ENCODE assay signal across 21 cellular contexts in genomic region chr11:34245043-34245442, GRCh38.
DNase-seq lines count a peak whose midpoint lies in the region; ATAC-seq, FAIRE-seq and TF ChIP-seq lines count a peak whose summit lies in the region.
"Had no signal": no experiment of that assay in that cellular context is flagged by ENCODE, and none has a peak within 500 bp of the region (broad histone marks: within the 10 kb centered on the region; RNA-seq: fewer than 3 reads in every experiment).

No MANE protein-coding gene starts in this region.

- H3K27ac Mint-ChIP-seq in activated CD4-positive, alpha-beta T cell treated with anti-CD3 and anti-CD28 coated beads, Interleukin-2, amount 10 ng/mL, durations not matched to agents 7 days and 5 days, result no peak overlapping the region
- peak overlapping the region; percentile 14 for H3K27ac Mint-ChIP-seq in activated CD8-positive, alpha-beta T cell treated with anti-CD3 and anti-CD28 coated beads, Interleukin-2, amount 10 ng/mL, durations not matched to agents 7 days and 5 days
- peak overlapping the region; percentile 92 for H3K27ac Mint-ChIP-seq in progenitor cell of endocrine pancreas

- H3K4me3 Mint-ChIP-seq in activated CD4-positive, alpha-beta T cell treated with anti-CD3 and anti-CD28 coated beads, Interleukin-2, amount 10 ng/mL, durations not matched to agents 7 days and 5 days, result no peak overlapping the region
- H3K4me3 Mint-ChIP-seq in activated CD8-positive, alpha-beta T cell treated with anti-CD3 and anti-CD28 coated beads, Interleukin-2, amount 10 ng/mL, durations not matched to agents 7 days and 5 days, result no peak overlapping the region
- H3K4me3 Mint-ChIP-seq in progenitor cell of endocrine pancreas (ENCODE audit: low read depth), result no peak overlapping the region

- H3K27me3 Mint-ChIP-seq in activated CD4-positive, alpha-beta T cell treated with anti-CD3 and anti-CD28 coated beads, Interleukin-2, amount 10 ng/mL, durations not matched to agents 7 days and 5 days, result peaks cover 11% of the 10 kb centered on the region
- H3K27me3 Mint-ChIP-seq in activated CD8-positive, alpha-beta T cell treated with anti-CD3 and anti-CD28 coated beads, Interleukin-2, amount 10 ng/mL, durations not matched to agents 7 days and 5 days (ENCODE audit: low read depth), result no peaks in the 10 kb centered on the region
- H3K27me3 Mint-ChIP-seq in progenitor cell of endocrine pancreas, result peaks cover 7% of the 10 kb centered on the region

- peak; percentile 43 for DNase-seq in activated CD4-positive, alpha-beta T cell treated with anti-CD3 and anti-CD28 coated beads for 48 hours
- no peak for DNase-seq in activated CD4-positive, alpha-beta T cell treated with anti-CD3 and anti-CD28 coated beads, Interleukin-2, amount 10 ng/mL, durations not matched to agents 7 days and 5 days
- DNase-seq in GM12892 (ENCODE audit: insufficient read length), result no peak
- peak; percentile 25 for DNase-seq in activated CD8-positive, alpha-beta T cell treated with anti-CD3 and anti-CD28 coated beads, Interleukin-2, amount 10 ng/mL, durations not matched to agents 7 days and 5 days
- DNase-seq in progenitor cell of endocrine pancreas (ENCODE audit: low spot score, unreplicated experiment), result no peak
- no peak for DNase-seq in NCI-H748 (lab: John Stamatoyannopoulos, UW; ENCODE audit: unreplicated experiment)
- DNase-seq in NCI-H510A treated with DMSO at 0.1 percent for 48 hours (lab: John Stamatoyannopoulos, UW), result no peak
- no peak for DNase-seq in NCI-H2196 treated with DMSO at 0.1 percent for 48 hours (lab: John Stamatoyannopoulos, UW; ENCODE audit: unreplicated experiment)
- DNase-seq: activated CD4-positive, alpha-beta T cell treated with anti-CD3 and anti-CD28 coated beads for 4 hours; anterior cingulate cortex; head of caudate nucleus; immature natural killer cell; NCI-H1048; NCI-H748 treated with DMSO at 0.1 percent for 48 hours; pancreas; T-helper 9 cell had no signal

- FAIRE-seq in GM12892 (lab: Jason Lieb, UNC), result peak; percentile 65
- FAIRE-seq: A204.1, colon, endometrium, G401.6, pancreas had no signal

- no peak for TF ChIP-seq POLR2A in GM12892 (IDR thresholded peaks at IDR 0.05; ENCODE audit: low read depth, low read length)

- CTCF ChIA-PET in activated CD4-positive, alpha-beta T cell treated with anti-CD3 and anti-CD28 coated beads, Interleukin-2, amount 10 ng/mL, durations not matched to agents 7 days and 5 days (lab: Charles Lee), result interaction anchor here (0.8 to 1.8 kb wide), 2 partner anchors 11 to 71 kb away, joined by 4 to 5 read pairs; no protein-coding TSS in a partner anchor
- CTCF ChIA-PET in activated CD8-positive, alpha-beta T cell treated with anti-CD3 and anti-CD28 coated beads, Interleukin-2, amount 10 ng/mL, durations not matched to agents 7 days and 5 days (lab: Charles Lee), result interaction anchor here (1.6 kb wide), 1 partner anchor 11 kb away, joined by 5 read pairs; no protein-coding TSS in a partner anchor

- ATAC-seq in activated CD8-positive, alpha-beta T cell treated with anti-CD3 and anti-CD28 coated beads, Interleukin-2, amount 10 ng/mL, durations not matched to agents 7 days and 5 days, result no peak
- ATAC-seq: sciatic nerve had no signal

- H3K9me3 Mint-ChIP-seq in activated CD4-positive, alpha-beta T cell treated with anti-CD3 and anti-CD28 coated beads, Interleukin-2, amount 10 ng/mL, durations not matched to agents 7 days and 5 days, result no peaks in the 10 kb centered on the region
- H3K9me3 Mint-ChIP-seq in activated CD8-positive, alpha-beta T cell treated with anti-CD3 and anti-CD28 coated beads, Interleukin-2, amount 10 ng/mL, durations not matched to agents 7 days and 5 days (ENCODE audit: insufficient read depth), result no peaks in the 10 kb centered on the region
- no peaks in the 10 kb centered on the region for H3K9me3 Mint-ChIP-seq in progenitor cell of endocrine pancreas (ENCODE audit: low read depth)
- H3K9me3 Mint-ChIP-seq: immature natural killer cell had no signal

- H3K4me1 Mint-ChIP-seq in activated CD4-positive, alpha-beta T cell treated with anti-CD3 and anti-CD28 coated beads, Interleukin-2, amount 10 ng/mL, durations not matched to agents 7 days and 5 days, result peaks cover 58% of the 10 kb centered on the region
- peaks cover 67% of the 10 kb centered on the region for H3K4me1 Mint-ChIP-seq in activated CD8-positive, alpha-beta T cell treated with anti-CD3 and anti-CD28 coated beads, Interleukin-2, amount 10 ng/mL, durations not matched to agents 7 days and 5 days (ENCODE audit: low read depth)
- H3K4me1 Mint-ChIP-seq in progenitor cell of endocrine pancreas (ENCODE audit: low read depth), result peaks cover 60% of the 10 kb centered on the region

- peaks cover 3% of the 10 kb centered on the region for H3K36me3 Mint-ChIP-seq in activated CD4-positive, alpha-beta T cell treated with anti-CD3 and anti-CD28 coated beads, Interleukin-2, amount 10 ng/mL, durations not matched to agents 7 days and 5 days (ENCODE audit: low read depth)
- peaks cover 3% of the 10 kb centered on the region for H3K36me3 Mint-ChIP-seq in activated CD8-positive, alpha-beta T cell treated with anti-CD3 and anti-CD28 coated beads, Interleukin-2, amount 10 ng/mL, durations not matched to agents 7 days and 5 days (ENCODE audit: low read depth)
- H3K36me3 Mint-ChIP-seq in progenitor cell of endocrine pancreas (ENCODE audit: insufficient read depth), result no peaks in the 10 kb centered on the region
- H3K36me3 Mint-ChIP-seq: immature natural killer cell had no signal

- TF ChIP-seq CTCF in progenitor cell of endocrine pancreas (IDR thresholded peaks at IDR 0.05; ENCODE audit: unreplicated experiment), result no peak

- POLR2A ChIA-PET in activated CD4-positive, alpha-beta T cell treated with anti-CD3 and anti-CD28 coated beads, Interleukin-2, amount 10 ng/mL, durations not matched to agents 7 days and 5 days (lab: Charles Lee), result interaction anchor here (0.5 kb wide), 1 partner anchor 29 kb away, joined by 3 read pairs; no protein-coding TSS in a partner anchor
- POLR2A ChIA-PET in activated CD8-positive, alpha-beta T cell treated with anti-CD3 and anti-CD28 coated beads, Interleukin-2, amount 10 ng/mL, durations not matched to agents 7 days and 5 days (lab: Charles Lee), result interaction anchor here (0.9 kb wide), 1 partner anchor 10 kb away, joined by 3 read pairs; no protein-coding TSS in a partner anchor

Comparison
In these comparisons a context has a peak if more than half of its experiments do, and no peak if none do; other contexts are left out.
1. DNase-seq: peak in activated CD4-positive, alpha-beta T cell treated with anti-CD3 and anti-CD28 coated beads for 48 hours (single experiment) and activated CD8-positive, alpha-beta T cell treated with anti-CD3 and anti-CD28 coated beads, Interleukin-2, amount 10 ng/mL, durations not matched to agents 7 days and 5 days (single experiment); none in activated CD4-positive, alpha-beta T cell treated with anti-CD3 and anti-CD28 coated beads, Interleukin-2, amount 10 ng/mL, durations not matched to agents 7 days and 5 days (single experiment), GM12892 (single experiment), progenitor cell of endocrine pancreas (single experiment), NCI-H748 (single experiment), NCI-H510A treated with DMSO at 0.1 percent for 48 hours (single experiment) and NCI-H2196 treated with DMSO at 0.1 percent for 48 hours (single experiment).